In genomic region chr6:35343092-35343834, GRCh38 we compare ENCODE assay signal across 1 cellular context.
A peak's percentile ranks its signal among the peaks of the same experiment; 100 is the strongest.
TF ChIP-seq lines count a peak whose summit lies in the region.

No MANE protein-coding gene starts in this region.

TF ChIP-seq in K562, 482 proteins besides CTCF, POLR2A, EP300 and RAD21 (continued from another document and continues in another):
- TF ChIP-seq NR2C1 (IDR thresholded peaks at IDR 0.05) (0 out of 2 replicates have a peak, but pooled peaks have one; percentile 35), NR2C1 (tag; IDR thresholded peaks at IDR 0.05) (peak; percentile 41; the same call in 1 of the 2 replicates), ZNF224 (CRISPR knock-in tag; IDR thresholded peaks at IDR 0.05) (no peak), ILK (tag; IDR thresholded peaks at IDR 0.05; ENCODE audit: borderline replicate concordance, low read depth) (no peak), SMAD2 (IDR thresholded peaks at IDR 0.05; ENCODE audit: low read depth, low read length) (no peak), MTF1 (CRISPR knock-in tag; IDR thresholded peaks at IDR 0.05; ENCODE audit: borderline replicate concordance) (no peak), RBM34 (IDR thresholded peaks at IDR 0.05; ENCODE audit: borderline replicate concordance, insufficient read depth, low read length) (no peak), ZNF146 (CRISPR knock-in tag; IDR thresholded peaks at IDR 0.05; ENCODE audit: unreplicated experiment) (no peak), TRIM28 (IDR thresholded peaks at IDR 0.05) (0 out of 2 replicates have a peak, but pooled peaks have one; percentile 15), TBL1XR1 (IDR thresholded peaks at IDR 0.05; ENCODE audit: low read length in 2 of 2) (peak in 1 of 2 experiments; percentile 99; a peak in 2 of 4 replicates), FOXA1 (IDR thresholded peaks at IDR 0.05; ENCODE audit: borderline replicate concordance) (no peak), PTRF (tag; IDR thresholded peaks at IDR 0.05) (no peak), BRF2 (IDR thresholded peaks at IDR 0.05; ENCODE audit: borderline replicate concordance, insufficient read depth, insufficient read length) (no peak), CEBPG (CRISPR knock-in tag; IDR thresholded peaks at IDR 0.05) (peak; percentile 96), CEBPG (tag; conservative IDR thresholded peaks at IDR 0.05 in 1 of 2, IDR thresholded peaks at IDR 0.05 in 1 of 2) (peak; percentile 94 to 96), HLTF (IDR thresholded peaks at IDR 0.05) (peak; percentile 63; the same call in 1 of the 2 replicates), ZNF175 (CRISPR knock-in tag; IDR thresholded peaks at IDR 0.05; ENCODE audit: low read depth) (0 out of 2 replicates have a peak, but pooled peaks have one; percentile 37), MNT (conservative IDR thresholded peaks at IDR 0.05) (peak in 1 of 2 experiments; percentile 65; a peak in 1 of 4 replicates), CUX1 (CRISPR knock-in tag; IDR thresholded peaks at IDR 0.05) (peak; percentile 82; the same call in 1 of the 2 replicates), NRF1 (conservative IDR thresholded peaks at IDR 0.05 in 1 of 2, IDR thresholded peaks at IDR 0.05 in 1 of 2) (no peak), ZNF764 (CRISPR knock-in tag; IDR thresholded peaks at IDR 0.05; ENCODE audit: low read depth) (no peak), LARP7 (IDR thresholded peaks at IDR 0.05) (peak; percentile 86; the same call in 1 of the 2 replicates), ZKSCAN8 (CRISPR knock-in tag; IDR thresholded peaks at IDR 0.05) (no peak), MAFK (IDR thresholded peaks at IDR 0.05; ENCODE audit: low read length) (peak; percentile 43; the same call in 1 of the 2 replicates), SMARCC2 (IDR thresholded peaks at IDR 0.05; ENCODE audit: low read depth) (0 out of 2 replicates have a peak, but pooled peaks have one; percentile 61), XRCC4 (IDR thresholded peaks at IDR 0.05; ENCODE audit: extremely low read depth, insufficient read depth, insufficient read length) (no peak), DEAF1 (CRISPR knock-in tag; IDR thresholded peaks at IDR 0.05) (no peak)
- TF ChIP-seq, protein P1, sequence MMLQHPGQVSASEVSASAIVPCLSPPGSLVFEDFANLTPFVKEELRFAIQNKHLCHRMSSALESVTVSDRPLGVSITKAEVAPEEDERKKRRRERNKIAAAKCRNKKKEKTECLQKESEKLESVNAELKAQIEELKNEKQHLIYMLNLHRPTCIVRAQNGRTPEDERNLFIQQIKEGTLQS (IDR thresholded peaks at IDR 0.05): peak; percentile 96
- TF ChIP-seq, protein P1 (CRISPR knock-in tag; conservative IDR thresholded peaks at IDR 0.05): no peak; the same call in 1 of the 2 replicates
- TF ChIP-seq, protein P2, sequence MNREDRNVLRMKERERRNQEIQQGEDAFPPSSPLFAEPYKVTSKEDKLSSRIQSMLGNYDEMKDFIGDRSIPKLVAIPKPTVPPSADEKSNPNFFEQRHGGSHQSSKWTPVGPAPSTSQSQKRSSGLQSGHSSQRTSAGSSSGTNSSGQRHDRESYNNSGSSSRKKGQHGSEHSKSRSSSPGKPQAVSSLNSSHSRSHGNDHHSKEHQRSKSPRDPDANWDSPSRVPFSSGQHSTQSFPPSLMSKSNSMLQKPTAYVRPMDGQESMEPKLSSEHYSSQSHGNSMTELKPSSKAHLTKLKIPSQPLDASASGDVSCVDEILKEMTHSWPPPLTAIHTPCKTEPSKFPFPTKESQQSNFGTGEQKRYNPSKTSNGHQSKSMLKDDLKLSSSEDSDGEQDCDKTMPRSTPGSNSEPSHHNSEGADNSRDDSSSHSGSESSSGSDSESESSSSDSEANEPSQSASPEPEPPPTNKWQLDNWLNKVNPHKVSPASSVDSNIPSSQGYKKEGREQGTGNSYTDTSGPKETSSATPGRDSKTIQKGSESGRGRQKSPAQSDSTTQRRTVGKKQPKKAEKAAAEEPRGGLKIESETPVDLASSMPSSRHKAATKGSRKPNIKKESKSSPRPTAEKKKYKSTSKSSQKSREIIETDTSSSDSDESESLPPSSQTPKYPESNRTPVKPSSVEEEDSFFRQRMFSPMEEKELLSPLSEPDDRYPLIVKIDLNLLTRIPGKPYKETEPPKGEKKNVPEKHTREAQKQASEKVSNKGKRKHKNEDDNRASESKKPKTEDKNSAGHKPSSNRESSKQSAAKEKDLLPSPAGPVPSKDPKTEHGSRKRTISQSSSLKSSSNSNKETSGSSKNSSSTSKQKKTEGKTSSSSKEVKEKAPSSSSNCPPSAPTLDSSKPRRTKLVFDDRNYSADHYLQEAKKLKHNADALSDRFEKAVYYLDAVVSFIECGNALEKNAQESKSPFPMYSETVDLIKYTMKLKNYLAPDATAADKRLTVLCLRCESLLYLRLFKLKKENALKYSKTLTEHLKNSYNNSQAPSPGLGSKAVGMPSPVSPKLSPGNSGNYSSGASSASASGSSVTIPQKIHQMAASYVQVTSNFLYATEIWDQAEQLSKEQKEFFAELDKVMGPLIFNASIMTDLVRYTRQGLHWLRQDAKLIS (CRISPR knock-in tag; IDR thresholded peaks at IDR 0.05): no peak
- TF ChIP-seq, protein P3, sequence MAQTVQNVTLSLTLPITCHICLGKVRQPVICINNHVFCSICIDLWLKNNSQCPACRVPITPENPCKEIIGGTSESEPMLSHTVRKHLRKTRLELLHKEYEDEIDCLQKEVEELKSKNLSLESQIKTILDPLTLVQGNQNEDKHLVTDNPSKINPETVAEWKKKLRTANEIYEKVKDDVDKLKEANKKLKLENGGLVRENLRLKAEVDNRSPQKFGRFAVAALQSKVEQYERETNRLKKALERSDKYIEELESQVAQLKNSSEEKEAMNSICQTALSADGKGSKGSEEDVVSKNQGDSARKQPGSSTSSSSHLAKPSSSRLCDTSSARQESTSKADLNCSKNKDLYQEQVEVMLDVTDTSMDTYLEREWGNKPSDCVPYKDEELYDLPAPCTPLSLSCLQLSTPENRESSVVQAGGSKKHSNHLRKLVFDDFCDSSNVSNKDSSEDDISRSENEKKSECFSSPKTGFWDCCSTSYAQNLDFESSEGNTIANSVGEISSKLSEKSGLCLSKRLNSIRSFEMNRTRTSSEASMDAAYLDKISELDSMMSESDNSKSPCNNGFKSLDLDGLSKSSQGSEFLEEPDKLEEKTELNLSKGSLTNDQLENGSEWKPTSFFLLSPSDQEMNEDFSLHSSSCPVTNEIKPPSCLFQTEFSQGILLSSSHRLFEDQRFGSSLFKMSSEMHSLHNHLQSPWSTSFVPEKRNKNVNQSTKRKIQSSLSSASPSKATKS (CRISPR knock-in tag; IDR thresholded peaks at IDR 0.05): no peak
- TF ChIP-seq, protein P4, sequence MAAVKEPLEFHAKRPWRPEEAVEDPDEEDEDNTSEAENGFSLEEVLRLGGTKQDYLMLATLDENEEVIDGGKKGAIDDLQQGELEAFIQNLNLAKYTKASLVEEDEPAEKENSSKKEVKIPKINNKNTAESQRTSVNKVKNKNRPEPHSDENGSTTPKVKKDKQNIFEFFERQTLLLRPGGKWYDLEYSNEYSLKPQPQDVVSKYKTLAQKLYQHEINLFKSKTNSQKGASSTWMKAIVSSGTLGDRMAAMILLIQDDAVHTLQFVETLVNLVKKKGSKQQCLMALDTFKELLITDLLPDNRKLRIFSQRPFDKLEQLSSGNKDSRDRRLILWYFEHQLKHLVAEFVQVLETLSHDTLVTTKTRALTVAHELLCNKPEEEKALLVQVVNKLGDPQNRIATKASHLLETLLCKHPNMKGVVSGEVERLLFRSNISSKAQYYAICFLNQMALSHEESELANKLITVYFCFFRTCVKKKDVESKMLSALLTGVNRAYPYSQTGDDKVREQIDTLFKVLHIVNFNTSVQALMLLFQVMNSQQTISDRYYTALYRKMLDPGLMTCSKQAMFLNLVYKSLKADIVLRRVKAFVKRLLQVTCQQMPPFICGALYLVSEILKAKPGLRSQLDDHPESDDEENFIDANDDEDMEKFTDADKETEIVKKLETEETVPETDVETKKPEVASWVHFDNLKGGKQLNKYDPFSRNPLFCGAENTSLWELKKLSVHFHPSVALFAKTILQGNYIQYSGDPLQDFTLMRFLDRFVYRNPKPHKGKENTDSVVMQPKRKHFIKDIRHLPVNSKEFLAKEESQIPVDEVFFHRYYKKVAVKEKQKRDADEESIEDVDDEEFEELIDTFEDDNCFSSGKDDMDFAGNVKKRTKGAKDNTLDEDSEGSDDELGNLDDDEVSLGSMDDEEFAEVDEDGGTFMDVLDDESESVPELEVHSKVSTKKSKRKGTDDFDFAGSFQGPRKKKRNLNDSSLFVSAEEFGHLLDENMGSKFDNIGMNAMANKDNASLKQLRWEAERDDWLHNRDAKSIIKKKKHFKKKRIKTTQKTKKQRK (IDR thresholded peaks at IDR 0.05; ENCODE audit: borderline replicate concordance, low read depth, low read length): no peak
- TF ChIP-seq, protein P5, sequence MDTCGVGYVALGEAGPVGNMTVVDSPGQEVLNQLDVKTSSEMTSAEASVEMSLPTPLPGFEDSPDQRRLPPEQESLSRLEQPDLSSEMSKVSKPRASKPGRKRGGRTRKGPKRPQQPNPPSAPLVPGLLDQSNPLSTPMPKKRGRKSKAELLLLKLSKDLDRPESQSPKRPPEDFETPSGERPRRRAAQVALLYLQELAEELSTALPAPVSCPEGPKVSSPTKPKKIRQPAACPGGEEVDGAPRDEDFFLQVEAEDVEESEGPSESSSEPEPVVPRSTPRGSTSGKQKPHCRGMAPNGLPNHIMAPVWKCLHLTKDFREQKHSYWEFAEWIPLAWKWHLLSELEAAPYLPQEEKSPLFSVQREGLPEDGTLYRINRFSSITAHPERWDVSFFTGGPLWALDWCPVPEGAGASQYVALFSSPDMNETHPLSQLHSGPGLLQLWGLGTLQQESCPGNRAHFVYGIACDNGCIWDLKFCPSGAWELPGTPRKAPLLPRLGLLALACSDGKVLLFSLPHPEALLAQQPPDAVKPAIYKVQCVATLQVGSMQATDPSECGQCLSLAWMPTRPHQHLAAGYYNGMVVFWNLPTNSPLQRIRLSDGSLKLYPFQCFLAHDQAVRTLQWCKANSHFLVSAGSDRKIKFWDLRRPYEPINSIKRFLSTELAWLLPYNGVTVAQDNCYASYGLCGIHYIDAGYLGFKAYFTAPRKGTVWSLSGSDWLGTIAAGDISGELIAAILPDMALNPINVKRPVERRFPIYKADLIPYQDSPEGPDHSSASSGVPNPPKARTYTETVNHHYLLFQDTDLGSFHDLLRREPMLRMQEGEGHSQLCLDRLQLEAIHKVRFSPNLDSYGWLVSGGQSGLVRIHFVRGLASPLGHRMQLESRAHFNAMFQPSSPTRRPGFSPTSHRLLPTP (IDR thresholded peaks at IDR 0.05; ENCODE audit: borderline replicate concordance, extremely low read depth, insufficient read length): no peak
